ENCODE assay signal across 11 cellular contexts in the genomic region with DNA sequence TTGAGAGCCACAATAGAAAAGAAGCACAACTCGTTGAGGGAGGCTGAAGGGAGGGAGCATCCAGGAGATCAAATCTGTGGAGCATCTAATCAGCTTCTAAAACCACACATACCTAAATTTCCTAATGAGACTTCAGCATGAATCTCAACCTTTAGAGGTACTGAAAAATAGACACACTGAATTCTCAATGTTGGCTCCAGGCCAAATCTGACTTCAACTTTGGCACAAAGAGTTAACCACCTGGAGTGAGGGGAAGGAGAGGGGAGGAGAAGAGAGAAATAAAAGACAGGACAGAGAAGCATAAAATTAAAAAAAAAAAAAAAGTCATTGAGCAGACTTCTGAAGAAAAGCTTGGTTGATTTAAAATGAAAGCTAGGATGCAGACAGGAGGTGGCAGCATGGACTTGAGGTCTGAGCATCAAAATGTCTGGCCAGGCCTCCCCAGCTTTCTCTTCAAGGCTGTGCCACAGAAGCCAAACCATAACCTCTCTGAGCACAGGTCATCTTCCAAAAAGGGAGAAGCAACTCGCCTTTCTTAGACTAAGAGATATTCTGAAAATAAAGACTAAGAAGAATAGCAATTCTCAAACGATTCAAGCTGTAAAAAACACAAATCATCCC.
DNase-seq lines count a peak whose midpoint lies in the region; ATAC-seq and TF ChIP-seq lines count a peak whose summit lies in the region.
"Had no signal": no experiment of that assay in that cellular context is flagged by ENCODE, and none has a peak within 500 bp of the region (broad histone marks: within the 10 kb centered on the region; RNA-seq: fewer than 3 reads in every experiment).

No MANE protein-coding gene starts in this region.

- no peaks in the 10 kb centered on the region for H3K9me2 ChIP-seq in Karpas-422 (replicated peaks; ENCODE audit: insufficient read depth, low read length)

- H3K4me3 Mint-ChIP-seq in natural killer cell treated with Interleukin-12 subunit alpha and Interleukin-12 subunit beta and Interleukin-15 and Interleukin-18, amount 100 ng/mL, for 72 hours: no peak overlapping the region

- DNase-seq in BE2C (no peak), Karpas-422 (peak; percentile 42), cerebellum (ENCODE audit: low spot score) (peak; percentile 21), right lobe of liver (no peak), NCI-H2227 (lab: John Stamatoyannopoulos, UW; ENCODE audit: unreplicated experiment) (no peak), NCI-H187 treated with DMSO at 0.1 percent for 48 hours (lab: John Stamatoyannopoulos, UW) (no peak)
- no peak for DNase-seq in natural killer cell treated with Interleukin-12 subunit alpha and Interleukin-12 subunit beta and Interleukin-15 and Interleukin-18, amount 100 ng/mL, for 72 hours (ENCODE audit: low spot score)
- DNase-seq: kidney glomerular epithelial cell, upper lobe of right lung had no signal

- peak; percentile 73 to 83 (median 74) for ATAC-seq in right lobe of liver
- no peak for ATAC-seq in GM19324 (IDR thresholded peaks at IDR 0.05; ENCODE audit: low FRiP score, unreplicated experiment)
- no peak for ATAC-seq in natural killer cell treated with Interleukin-12 subunit alpha and Interleukin-12 subunit beta and Interleukin-15 and Interleukin-18, amount 100 ng/mL, for 72 hours
- ATAC-seq: activated CD4-positive, CD25-positive, alpha-beta regulatory T cell treated with anti-CD3 and anti-CD28 coated beads, Interleukin-2, amount 50 U/mL, for 24 hours; upper lobe of right lung had no signal

- no peak overlapping the region for H3K9ac ChIP-seq in Karpas-422 (ENCODE audit: low read length)

- H3K36me3 ChIP-seq in BE2C (no peaks in the 10 kb centered on the region), Karpas-422 (ENCODE audit: insufficient read depth, low read length) (0 out of 2 replicates have a peak, but pooled peaks cover 4% of the 10 kb centered on the region), right lobe of liver (no peaks in the 10 kb centered on the region)
- H3K36me3 ChIP-seq: upper lobe of right lung had no signal

- H3K79me2 ChIP-seq in Karpas-422 (ENCODE audit: low read length): no peaks in the 10 kb centered on the region; the same call in 1 of the 2 replicates

- TF ChIP-seq CTCF in BE2C (IDR thresholded peaks at IDR 0.05; ENCODE audit: low read depth, low read length) (0 out of 2 replicates have a peak, but pooled peaks have one; percentile 11), right lobe of liver (IDR thresholded peaks at IDR 0.05) (peak; percentile 24 to 45 (median 38))

- no peak overlapping the region for H3K4me2 ChIP-seq in Karpas-422 (ENCODE audit: low read depth, low read length, poor library complexity, severe bottlenecking)

- peaks cover 7 to 13% of the 10 kb centered on the region in 2 donors for H3K4me1 Mint-ChIP-seq in natural killer cell treated with Interleukin-12 subunit alpha and Interleukin-12 subunit beta and Interleukin-15 and Interleukin-18, amount 100 ng/mL, for 72 hours (ENCODE audit: low read depth in 2 of 2)

- intact Hi-C loops in right lobe of liver (cut with DNase I): loop anchor here in 1 of 2 donors (10.0 kb wide), 1 partner anchor 320 kb away; no protein-coding TSS in a partner anchor

- no peaks in the 10 kb centered on the region for H4K20me1 ChIP-seq in Karpas-422 (ENCODE audit: insufficient read depth, low read depth, low read length)

- no peak for TF ChIP-seq POLR2A in right lobe of liver (IDR thresholded peaks at IDR 0.05)

- peaks cover 5% of the 10 kb centered on the region for H3K9me3 Mint-ChIP-seq in natural killer cell treated with Interleukin-12 subunit alpha and Interleukin-12 subunit beta and Interleukin-15 and Interleukin-18, amount 100 ng/mL, for 72 hours

- peak overlapping the region in 1 of 2 donors; percentile 51 for H3K27ac Mint-ChIP-seq in natural killer cell treated with Interleukin-12 subunit alpha and Interleukin-12 subunit beta and Interleukin-15 and Interleukin-18, amount 100 ng/mL, for 72 hours

- peaks cover 3% of the 10 kb centered on the region for H3K4me1 ChIP-seq in BE2C
- peaks cover 6% of the 10 kb centered on the region for H3K4me1 ChIP-seq in Karpas-422 (ENCODE audit: low read length)
- H3K4me1 ChIP-seq in right lobe of liver: peaks cover 0 to 17% (median 5%) of the 10 kb centered on the region in 4 donors
- H3K4me1 ChIP-seq: upper lobe of right lung had no signal

- peaks cover 7% of the 10 kb centered on the region for H3K36me3 Mint-ChIP-seq in natural killer cell treated with Interleukin-12 subunit alpha and Interleukin-12 subunit beta and Interleukin-15 and Interleukin-18, amount 100 ng/mL, for 72 hours

- no peak overlapping the region for H3K4me3 ChIP-seq in BE2C (ENCODE audit: low read depth, low read length)
- H3K4me3 ChIP-seq in Karpas-422 (ENCODE audit: low read length): no peak overlapping the region
- H3K4me3 ChIP-seq in right lobe of liver: no peak overlapping the region
- H3K4me3 ChIP-seq: upper lobe of right lung had no signal

- peaks cover 3% of the 10 kb centered on the region; the same call in 1 of the 2 replicates for H3K9me3 ChIP-seq in BE2C
- H3K9me3 ChIP-seq in Karpas-422 (ENCODE audit: low read length): peaks cover 3% of the 10 kb centered on the region; the same call in 1 of the 2 replicates
- H3K9me3 ChIP-seq in right lobe of liver: no peaks in the 10 kb centered on the region
- H3K9me3 ChIP-seq: upper lobe of right lung had no signal

- no peak overlapping the region for H2AFZ ChIP-seq in Karpas-422 (ENCODE audit: low read length)

- WGBS in right lobe of liver (ENCODE audit: insufficient coverage, low coverage, low lambda C conversion rate, missing lambda C conversion rate): 92% methylated on average over 3 of the region's 3 CpGs

- no peaks in the 10 kb centered on the region for H3K27me3 Mint-ChIP-seq in natural killer cell treated with Interleukin-12 subunit alpha and Interleukin-12 subunit beta and Interleukin-15 and Interleukin-18, amount 100 ng/mL, for 72 hours

- H3K27me3 ChIP-seq in BE2C (no peaks in the 10 kb centered on the region), Karpas-422 (ENCODE audit: low read length) (no peaks in the 10 kb centered on the region), right lobe of liver (no peaks in the 10 kb centered on the region)
- H3K27me3 ChIP-seq: upper lobe of right lung had no signal

- H3K27ac ChIP-seq in Karpas-422 (ENCODE audit: low read length) (no peak overlapping the region), right lobe of liver (no peak overlapping the region)
- H3K27ac ChIP-seq: upper lobe of right lung had no signal

Comparison
In these comparisons a context has a peak if more than half of its experiments do, and no peak if none do; other contexts are left out.
1. DNase-seq: peak in Karpas-422 (single experiment) and cerebellum (single experiment); none in BE2C (single experiment), right lobe of liver (0 of 3), NCI-H2227 (single experiment), NCI-H187 treated with DMSO at 0.1 percent for 48 hours (single experiment) and natural killer cell treated with Interleukin-12 subunit alpha and Interleukin-12 subunit beta and Interleukin-15 and Interleukin-18, amount 100 ng/mL, for 72 hours (single experiment).
2. ATAC-seq: peak in right lobe of liver (4 of 4); none in GM19324 (single experiment) and natural killer cell treated with Interleukin-12 subunit alpha and Interleukin-12 subunit beta and Interleukin-15 and Interleukin-18, amount 100 ng/mL, for 72 hours (0 of 2).